ENCODE assay signal across 15 cellular contexts in genomic region chr4:41835321-41835995, GRCh38.
"Had no signal": no experiment of that assay in that cellular context is flagged by ENCODE, and none has a peak within 500 bp of the region (broad histone marks: within the 10 kb centered on the region; RNA-seq: fewer than 3 reads in every experiment).

No MANE protein-coding gene starts in this region.

- H3K36me3 ChIP-seq: esophagus squamous epithelium, gastroesophageal sphincter, left ventricle myocardium inferior, lower lobe of right lung had no signal

- H3K9me3 ChIP-seq: esophagus squamous epithelium, gastroesophageal sphincter, lower lobe of right lung had no signal

- H3K4me1 ChIP-seq: gastroesophageal sphincter, left ventricle myocardium inferior, lower lobe of right lung had no signal

- H3K27ac ChIP-seq: esophagus squamous epithelium, gastroesophageal sphincter, left ventricle myocardium inferior, lower lobe of right lung had no signal

- H3K4me3 ChIP-seq: esophagus squamous epithelium, gastroesophageal sphincter, left ventricle myocardium inferior, lower lobe of right lung had no signal

- DNase-seq: dermis blood vessel endothelial cell; esophagus squamous epithelium; foreskin fibroblast; immature natural killer cell; left ventricle myocardium inferior; lower lobe of right lung; natural killer cell; posterior cingulate gyrus; right cardiac atrium; small intestine; stimulated activated CD4-positive, alpha-beta T cell treated with anti-CD3 and anti-CD28 coated beads, Interleukin-12 subunit alpha, Interleukin-12 subunit beta, amount 100 ng/mL, for 4 hours; stimulated activated CD4-positive, alpha-beta T cell treated with anti-CD3 and anti-CD28 coated beads, Interleukin-2, amount 100 ng/mL, for 48 hours; stimulated activated naive CD4-positive, alpha-beta T cell treated with Interleukin-2 at 50 U/mL for 16 hours; trophoblast cell had no signal
